ENCODE assay signal across 1 cellular context in genomic region chr10:123744226-123744536, GRCh38.
TF ChIP-seq lines count a peak whose summit lies in the region.

No MANE protein-coding gene starts in this region.

TF ChIP-seq in GM23338, 12 proteins besides CTCF, POLR2A, EP300 and RAD21 (continued from another document):
- TF ChIP-seq REST (IDR thresholded peaks at IDR 0.05; ENCODE audit: unreplicated experiment) = no peak
- TF ChIP-seq CREB1 (CRISPR knock-in tag; IDR thresholded peaks at IDR 0.05; ENCODE audit: low read depth) = no peak
- no peak for TF ChIP-seq ETS1 (IDR thresholded peaks at IDR 0.05)
- TF ChIP-seq NANOG (IDR thresholded peaks at IDR 0.05; ENCODE audit: borderline replicate concordance) = no peak
